In genomic region chr7:40311307-40311706, GRCh38 we compare ENCODE assay signal across 1 cellular context.
TF ChIP-seq lines count a peak whose summit lies in the region.

No MANE protein-coding gene starts in this region.

TF ChIP-seq in GM12878, 131 proteins besides CTCF, POLR2A, EP300 and RAD21 (continued from another document):
- TF ChIP-seq PKNOX1 (IDR thresholded peaks at IDR 0.05): peak; percentile 82
